In the genomic region with DNA sequence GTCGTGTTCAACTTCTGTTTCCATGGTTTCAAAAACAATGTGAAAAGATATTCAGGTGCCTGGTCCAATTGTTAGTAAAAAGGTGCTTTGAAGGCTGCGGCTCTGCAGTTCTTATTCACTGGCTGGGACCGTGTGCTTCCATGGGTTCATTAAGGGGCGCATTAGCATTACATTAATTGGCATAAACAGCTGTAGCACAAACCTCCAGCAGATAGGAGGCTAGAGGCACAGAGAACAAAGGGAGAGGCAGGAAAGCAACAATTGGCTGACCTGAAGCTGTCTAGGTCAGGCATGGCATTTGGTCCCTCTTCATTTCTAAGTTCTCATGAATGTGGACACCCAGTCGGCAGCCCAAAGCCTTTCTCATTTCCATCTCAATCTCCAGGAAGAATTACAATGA, we compare ENCODE assay signal across 10 cellular contexts. TPM values are rescaled to one million over a fixed set of nuclear protein-coding genes. Genes with fewer than 3 reads are reported as not detected.
A peak's percentile ranks its signal among the peaks of the same experiment; 100 is the strongest.
DNase-seq lines count a peak whose midpoint lies in the region; ATAC-seq and TF ChIP-seq lines count a peak whose summit lies in the region.
"Had no signal": no experiment of that assay in that cellular context is flagged by ENCODE, and none has a peak within 500 bp of the region (broad histone marks: within the 10 kb centered on the region; RNA-seq: fewer than 3 reads in every experiment).

No MANE protein-coding gene starts in this region.

- H3K9me3 Mint-ChIP-seq in brain: no peaks in the 10 kb centered on the region
- H3K9me3 Mint-ChIP-seq in activated CD8-positive, alpha-beta T cell treated with anti-CD3 and anti-CD28 coated beads, Interleukin-2, amount 10 ng/mL, durations not matched to agents 7 days and 5 days (ENCODE audit: insufficient read depth): no peaks in the 10 kb centered on the region

- no peak for DNase-seq in stimulated activated CD4-positive, alpha-beta T cell treated with anti-CD3 and anti-CD28 coated beads, Interleukin-4, amount 100 ng/mL, for 24 hours
- no peak for DNase-seq in activated CD8-positive, alpha-beta T cell treated with anti-CD3 and anti-CD28 coated beads, Interleukin-2, amount 10 ng/mL, durations not matched to agents 7 days and 5 days
- no peak for DNase-seq in activated T-cell treated with anti-CD3 and anti-CD28 coated beads for 4 hours
- no peak for DNase-seq in uterus
- DNase-seq: GDM1, T1000 had no signal

- no peak overlapping the region for H3K27ac ChIP-seq in uterus

- H3K4me3 ChIP-seq in uterus: no peak overlapping the region

- no peak for TF ChIP-seq CTCF in brain (conservative IDR thresholded peaks at IDR 0.05)
- no peak for TF ChIP-seq CTCF in uterus (IDR thresholded peaks at IDR 0.05)

- H3K4me1 Mint-ChIP-seq in brain: peaks cover 47% of the 10 kb centered on the region
- H3K4me1 Mint-ChIP-seq in activated CD8-positive, alpha-beta T cell treated with anti-CD3 and anti-CD28 coated beads, Interleukin-2, amount 10 ng/mL, durations not matched to agents 7 days and 5 days (ENCODE audit: low read depth): peaks cover 28% of the 10 kb centered on the region

- CTCF ChIA-PET in activated CD8-positive, alpha-beta T cell treated with anti-CD3 and anti-CD28 coated beads, Interleukin-2, amount 10 ng/mL, durations not matched to agents 7 days and 5 days (lab: Charles Lee): interaction anchor here (0.6 to 2.8 kb wide), 3 partner anchors 14 to 321 kb away, joined by 3 to 15 read pairs (median 3); no protein-coding TSS in a partner anchor

- POLR2A ChIA-PET in activated CD8-positive, alpha-beta T cell treated with anti-CD3 and anti-CD28 coated beads, Interleukin-2, amount 10 ng/mL, durations not matched to agents 7 days and 5 days (lab: Charles Lee): no interaction called here

- H3K9me3 ChIP-seq in uterus: no peaks in the 10 kb centered on the region

- intact Hi-C loops in uterus (cut with DNase I; ENCODE audit: low total_unique reads): no loop called here

- H3K36me3 Mint-ChIP-seq in brain: peaks cover 16% of the 10 kb centered on the region
- peaks cover 2% of the 10 kb centered on the region for H3K36me3 Mint-ChIP-seq in activated CD8-positive, alpha-beta T cell treated with anti-CD3 and anti-CD28 coated beads, Interleukin-2, amount 10 ng/mL, durations not matched to agents 7 days and 5 days (ENCODE audit: low read depth)

- ATAC-seq in GM18498 (IDR thresholded peaks at IDR 0.05; ENCODE audit: unreplicated experiment) (peak; percentile 35), GM21529 (IDR thresholded peaks at IDR 0.05; ENCODE audit: unreplicated experiment) (peak; percentile 23), HG03103 (IDR thresholded peaks at IDR 0.05; ENCODE audit: low read depth, unreplicated experiment) (peak; percentile 27)
- ATAC-seq in activated CD8-positive, alpha-beta T cell treated with anti-CD3 and anti-CD28 coated beads, Interleukin-2, amount 10 ng/mL, durations not matched to agents 7 days and 5 days: no peak

- H3K27me3 ChIP-seq in uterus: no peaks in the 10 kb centered on the region

- peak overlapping the region; percentile 61 to 91 (median 82) for H3K27ac Mint-ChIP-seq in brain
- H3K27ac Mint-ChIP-seq in activated CD8-positive, alpha-beta T cell treated with anti-CD3 and anti-CD28 coated beads, Interleukin-2, amount 10 ng/mL, durations not matched to agents 7 days and 5 days: no peak overlapping the region

- H3K4me3 Mint-ChIP-seq in brain: peak overlapping the region; percentile 11 to 65 (median 45)
- no peak overlapping the region for H3K4me3 Mint-ChIP-seq in activated CD8-positive, alpha-beta T cell treated with anti-CD3 and anti-CD28 coated beads, Interleukin-2, amount 10 ng/mL, durations not matched to agents 7 days and 5 days

- no peaks in the 10 kb centered on the region for H3K27me3 Mint-ChIP-seq in brain
- H3K27me3 Mint-ChIP-seq in activated CD8-positive, alpha-beta T cell treated with anti-CD3 and anti-CD28 coated beads, Interleukin-2, amount 10 ng/mL, durations not matched to agents 7 days and 5 days (ENCODE audit: low read depth): peaks cover 16% of the 10 kb centered on the region

- no peak for TF ChIP-seq POLR2A in uterus (IDR thresholded peaks at IDR 0.05)

- H3K4me1 ChIP-seq in uterus: no peaks in the 10 kb centered on the region

- H3K36me3 ChIP-seq in uterus: no peaks in the 10 kb centered on the region

RNA-seq across cellular contexts. Expression of gene PAK1, which starts 16.6 kb away (rescaled TPM):
- polyA plus RNA-seq in brain (ENCODE audit: insufficient read depth, low read depth, low replicate concordance): 62.6 TPM
- 10 to 100 TPM; 85.7 to 91.5 TPM for total RNA-seq in activated CD8-positive, alpha-beta T cell treated with anti-CD3 and anti-CD28 coated beads, Interleukin-2, amount 10 ng/mL, durations not matched to agents 7 days and 5 days
- 10 to 100 TPM; 17.4 to 55.2 (median 35.7) TPM for total RNA-seq in uterus
